Comparison of ENCODE assay signal across 1 cellular context in the genomic region with DNA sequence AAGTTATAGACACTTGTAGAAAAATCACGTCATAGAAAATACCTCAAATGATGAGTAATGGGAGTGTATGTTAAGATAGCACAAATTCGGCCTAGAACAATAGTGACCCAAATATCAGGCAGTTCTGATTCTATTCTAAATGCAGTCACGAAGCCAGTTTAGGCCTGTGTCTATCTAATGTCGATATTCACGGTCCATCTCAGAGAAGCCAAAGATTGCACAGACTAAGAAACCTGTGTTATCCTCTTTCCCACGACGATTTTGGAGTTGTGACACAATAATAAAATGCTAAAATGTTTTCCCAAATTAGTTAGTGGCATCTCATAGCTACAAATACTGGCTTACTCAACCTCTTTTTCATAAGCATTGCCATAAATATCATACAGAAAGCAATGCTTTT.
TF ChIP-seq lines count a peak whose summit lies in the region.

No MANE protein-coding gene starts in this region.

TF ChIP-seq in IMR-90, 13 proteins besides CTCF, POLR2A, EP300 and RAD21:
- TF ChIP-seq CHD1 (IDR thresholded peaks at IDR 0.05; ENCODE audit: low read depth, low read length) (no peak), RFX5 (IDR thresholded peaks at IDR 0.05; ENCODE audit: low read depth, low read length) (no peak), FOS (IDR thresholded peaks at IDR 0.05; ENCODE audit: low read depth, low read length) (no peak), RCOR1 (IDR thresholded peaks at IDR 0.05; ENCODE audit: insufficient replicate concordance, low read length) (no peak), MAZ (IDR thresholded peaks at IDR 0.05; ENCODE audit: borderline replicate concordance, low read depth, low read length) (no peak), CEBPB (IDR thresholded peaks at IDR 0.05; ENCODE audit: low read depth, low read length) (no peak), MAFK (IDR thresholded peaks at IDR 0.05; ENCODE audit: low read depth, low read length) (no peak), BHLHE40 (IDR thresholded peaks at IDR 0.05; ENCODE audit: low read depth, low read length) (no peak), NFE2L2 (IDR thresholded peaks at IDR 0.05; ENCODE audit: low read depth, low read length) (no peak), SMC3 (IDR thresholded peaks at IDR 0.05; ENCODE audit: low read depth, low read length) (no peak), MXI1 (IDR thresholded peaks at IDR 0.05; ENCODE audit: borderline replicate concordance, low read depth, low read length) (no peak)
- TF ChIP-seq, protein P1, sequence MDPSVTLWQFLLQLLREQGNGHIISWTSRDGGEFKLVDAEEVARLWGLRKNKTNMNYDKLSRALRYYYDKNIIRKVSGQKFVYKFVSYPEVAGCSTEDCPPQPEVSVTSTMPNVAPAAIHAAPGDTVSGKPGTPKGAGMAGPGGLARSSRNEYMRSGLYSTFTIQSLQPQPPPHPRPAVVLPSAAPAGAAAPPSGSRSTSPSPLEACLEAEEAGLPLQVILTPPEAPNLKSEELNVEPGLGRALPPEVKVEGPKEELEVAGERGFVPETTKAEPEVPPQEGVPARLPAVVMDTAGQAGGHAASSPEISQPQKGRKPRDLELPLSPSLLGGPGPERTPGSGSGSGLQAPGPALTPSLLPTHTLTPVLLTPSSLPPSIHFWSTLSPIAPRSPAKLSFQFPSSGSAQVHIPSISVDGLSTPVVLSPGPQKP (IDR thresholded peaks at IDR 0.05; ENCODE audit: borderline replicate concordance, low read depth, low read length) = no peak
- TF ChIP-seq, protein P2, sequence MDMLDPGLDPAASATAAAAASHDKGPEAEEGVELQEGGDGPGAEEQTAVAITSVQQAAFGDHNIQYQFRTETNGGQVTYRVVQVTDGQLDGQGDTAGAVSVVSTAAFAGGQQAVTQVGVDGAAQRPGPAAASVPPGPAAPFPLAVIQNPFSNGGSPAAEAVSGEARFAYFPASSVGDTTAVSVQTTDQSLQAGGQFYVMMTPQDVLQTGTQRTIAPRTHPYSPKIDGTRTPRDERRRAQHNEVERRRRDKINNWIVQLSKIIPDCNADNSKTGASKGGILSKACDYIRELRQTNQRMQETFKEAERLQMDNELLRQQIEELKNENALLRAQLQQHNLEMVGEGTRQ (IDR thresholded peaks at IDR 0.05; ENCODE audit: low read depth, low read length) = no peak
